8 cellular contexts compared by ENCODE assay signal in the genomic region with DNA sequence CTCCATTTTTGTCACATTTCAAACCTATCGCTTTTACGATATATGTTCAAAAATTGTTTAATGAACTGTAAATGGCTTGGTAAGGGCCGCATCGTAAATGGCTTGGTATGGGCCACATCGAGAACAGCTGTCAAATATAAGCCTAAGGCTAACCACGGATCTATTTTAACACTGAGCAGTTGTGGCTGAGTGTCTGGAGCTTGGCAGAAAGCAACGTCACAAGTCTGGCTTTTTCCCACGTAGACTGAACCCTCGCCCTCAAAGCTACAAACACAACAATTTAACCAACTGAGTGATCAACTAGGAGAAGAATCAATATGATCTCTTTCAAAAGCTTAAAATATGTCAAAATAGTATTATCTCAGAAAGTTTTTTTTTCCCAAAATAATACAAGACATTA.
A peak's percentile ranks its signal among the peaks of the same experiment; 100 is the strongest.
DNase-seq lines count a peak whose midpoint lies in the region; ATAC-seq and TF ChIP-seq lines count a peak whose summit lies in the region.
"Had no signal": no experiment of that assay in that cellular context is flagged by ENCODE, and none has a peak within 500 bp of the region (broad histone marks: within the 10 kb centered on the region; RNA-seq: fewer than 3 reads in every experiment).

No MANE protein-coding gene starts in this region.

- H3K36me3 ChIP-seq in ES-I3 (ENCODE audit: insufficient read depth, low read length): no peaks in the 10 kb centered on the region
- no peaks in the 10 kb centered on the region for H3K36me3 ChIP-seq in mammary epithelial cell (ENCODE audit: insufficient read depth, low read length)

- BruUV-seq in mammary epithelial cell (replicated peaks; lab: Mats Ljungman, UMichigan): no TSS peak

- no peak overlapping the region for H2AFZ ChIP-seq in mammary epithelial cell (ENCODE audit: low read depth, low read length)

- peak overlapping the region; percentile 73; the same call in 1 of the 2 replicates for H3K9ac ChIP-seq in ES-I3 (ENCODE audit: low read depth, low read length)
- no peak overlapping the region for H3K9ac ChIP-seq in mammary epithelial cell (ENCODE audit: insufficient read depth, low read length)

- no peaks in the 10 kb centered on the region for H3K79me2 ChIP-seq in mammary epithelial cell (ENCODE audit: insufficient read depth, low read length)

- peak; percentile 39 for DNase-seq in NAMALWA (ENCODE audit: low spot score)
- DNase-seq in mammary epithelial cell: no peak
- no peak for DNase-seq in osteocyte (ENCODE audit: extremely low spot score, unreplicated experiment)
- DNase-seq: activated CD4-positive, CD25-positive, alpha-beta regulatory T cell treated with anti-CD3 and anti-CD28 coated beads, Interleukin-2, amount 50 U/mL, for 72 hours had no signal

- intact Hi-C loops in mammary epithelial cell (cut with micrococcal nuclease): loop anchor here (2.0 to 5.0 kb wide), 2 partner anchors 13 to 56 kb away; no protein-coding TSS in a partner anchor

- no peaks in the 10 kb centered on the region for H3K9me3 Mint-ChIP-seq in osteocyte (ENCODE audit: unreplicated experiment)

- CTCF ChIA-PET in mammary epithelial cell (lab: Charles Lee; ENCODE audit: low non-redundant PET): no interaction called here

- dilution Hi-C loops in mammary epithelial cell (cut with HindIII; ENCODE audit: low sequenced_read_pairs): no loop called here

- no peaks in the 10 kb centered on the region for H3K9me3 ChIP-seq in ES-I3 (ENCODE audit: control insufficient read depth, insufficient read depth, low read length)
- H3K9me3 ChIP-seq in mammary epithelial cell (replicated peaks; ENCODE audit: insufficient read depth, low read length): no peaks in the 10 kb centered on the region

- 77% methylated on average over 9 of the region's 9 CpGs for WGBS in mammary epithelial cell (ENCODE audit: low coverage, missing lambda C conversion rate)

- H4K20me1 ChIP-seq in mammary epithelial cell (ENCODE audit: insufficient read depth, low read length): no peaks in the 10 kb centered on the region

- no peak overlapping the region for H3K27ac ChIP-seq in mammary epithelial cell (ENCODE audit: insufficient read depth, low read depth, low read length)

- peak overlapping the region; percentile 12 for H3K27ac Mint-ChIP-seq in osteocyte (ENCODE audit: unreplicated experiment)

- no peaks in the 10 kb centered on the region for H3K27me3 ChIP-seq in mammary epithelial cell (ENCODE audit: insufficient read depth, low read length)

- H3K27me3 Mint-ChIP-seq in osteocyte (ENCODE audit: unreplicated experiment): peaks cover 11% of the 10 kb centered on the region

- TF ChIP-seq CTCF in mammary epithelial cell (conservative IDR thresholded peaks at IDR 0.05 in 1 of 2, IDR thresholded peaks at IDR 0.05 in 1 of 2; ENCODE audit: extremely low read depth in 1 of 2, insufficient read depth in 1 of 2, low read depth in 1 of 2, low read length in 2 of 2) (no peak), osteocyte (IDR thresholded peaks at IDR 0.05) (no peak)

- H3K36me3 Mint-ChIP-seq in osteocyte (ENCODE audit: unreplicated experiment): no peaks in the 10 kb centered on the region

- H3K4me1 Mint-ChIP-seq in osteocyte (ENCODE audit: unreplicated experiment): peaks cover 14% of the 10 kb centered on the region

- ATAC-seq in GM21619 (IDR thresholded peaks at IDR 0.05; ENCODE audit: unreplicated experiment) (no peak), HG03097 (IDR thresholded peaks at IDR 0.05; ENCODE audit: low FRiP score, unreplicated experiment) (no peak), HG03520 (IDR thresholded peaks at IDR 0.05; ENCODE audit: unreplicated experiment) (no peak)

- no peak overlapping the region for H3K4me2 ChIP-seq in mammary epithelial cell (ENCODE audit: insufficient read depth, low read depth, low read length)

- H3K4me1 ChIP-seq in ES-I3 (ENCODE audit: insufficient read depth, low read length): no peaks in the 10 kb centered on the region
- peaks cover 3% of the 10 kb centered on the region for H3K4me1 ChIP-seq in mammary epithelial cell (ENCODE audit: insufficient read depth, low read length)

- peak overlapping the region; percentile 95 for H3K4me3 Mint-ChIP-seq in osteocyte (ENCODE audit: unreplicated experiment)

- in situ Hi-C loops in mammary epithelial cell (cut with MboI; ENCODE audit: low sequenced_read_pairs in 2 of 2): loop anchor here (25.0 kb wide), 2 partner anchors 336 to 711 kb away; a partner anchor contains a TSS

- peak overlapping the region in 2 of 3 experiments; percentile 96 to 100 for H3K4me3 ChIP-seq in mammary epithelial cell (replicated peaks in 1 of 3; ENCODE audit: insufficient read depth in 1 of 3, low read depth in 2 of 3, low read length in 3 of 3)
